8 cellular contexts compared by ENCODE assay signal in the genomic region with DNA sequence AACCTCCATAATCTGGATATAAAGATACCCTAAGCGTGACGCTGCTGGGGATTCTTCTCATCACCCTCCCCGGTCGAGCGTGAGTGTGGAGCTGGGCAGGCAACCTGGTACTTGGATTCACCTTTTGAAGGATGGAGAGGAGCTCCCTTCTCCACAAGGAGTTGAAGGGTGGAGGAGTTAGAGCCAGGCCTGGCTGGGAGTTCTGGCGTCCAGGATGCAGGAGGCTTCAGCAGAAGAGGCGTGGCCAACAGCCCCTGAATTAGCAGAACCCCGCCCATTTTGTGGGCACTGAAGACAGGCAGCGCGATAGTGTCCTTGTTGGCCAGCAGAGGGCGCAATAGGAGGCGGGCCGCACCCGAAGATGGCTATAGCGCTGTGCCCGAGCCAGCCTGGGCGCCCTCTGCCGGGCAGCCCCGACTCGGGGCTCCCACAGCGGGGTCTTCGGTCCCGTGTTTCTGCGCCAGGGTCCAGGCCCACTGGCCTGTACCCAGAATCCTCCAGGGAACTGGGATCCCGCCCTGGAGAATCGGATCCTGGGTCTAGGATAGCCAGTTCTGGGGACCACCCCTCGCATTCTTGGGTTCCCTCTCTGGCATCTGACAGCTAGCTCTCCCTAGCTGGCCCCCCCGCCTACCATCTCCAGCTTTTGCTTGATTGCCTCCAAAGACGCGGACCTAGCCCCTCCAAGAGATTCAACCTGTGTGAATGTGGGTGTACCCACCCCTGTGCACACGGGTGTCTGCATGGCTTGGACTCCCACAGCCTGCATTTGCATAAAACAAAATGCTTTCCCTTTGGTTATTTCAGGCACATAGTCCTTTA. TPM values are rescaled to one million over a fixed set of nuclear protein-coding genes. Genes with fewer than 3 reads are reported as not detected.
DNase-seq lines count a peak whose midpoint lies in the region; ATAC-seq and TF ChIP-seq lines count a peak whose summit lies in the region.

No MANE protein-coding gene starts in this region.

- H3K36me3 ChIP-seq in suprapubic skin: no peaks in the 10 kb centered on the region

- WGBS in suprapubic skin: 43% methylated on average over 12 of the region's 31 CpGs

- peak overlapping the region; percentile 36 for H3K4me3 ChIP-seq in suprapubic skin

- DNase-seq in GM10248 (ENCODE audit: extremely low spot score) (peak; percentile 92), MV-4-11 (lab: John Stamatoyannopoulos, UW) (peak; percentile 84), SIG-M5 (lab: John Stamatoyannopoulos, UW) (peak; percentile 70), foreskin keratinocyte (peak in 1 of 2 donors; percentile 69), omental fat pad (ENCODE audit: low spot score) (peak; percentile 54), suprapubic skin (ENCODE audit: low spot score in 2 of 2) (peak; percentile 93 to 95)
- peak; percentile 81 for DNase-seq in activated effector memory CD4-positive, alpha-beta T cell treated with Interleukin-2 at 50 U/mL for 16 hours

- no peak for TF ChIP-seq POLR2A in suprapubic skin (IDR thresholded peaks at IDR 0.05)

- H3K27ac ChIP-seq in foreskin keratinocyte (no peak overlapping the region), suprapubic skin (no peak overlapping the region)

- TF ChIP-seq EP300 in suprapubic skin (IDR thresholded peaks at IDR 0.05): no peak

- TF ChIP-seq CTCF in GM10248 (IDR thresholded peaks at IDR 0.05; ENCODE audit: control extremely low read depth, extremely low read depth, low read depth, missing control alignments): peak; percentile 99
- TF ChIP-seq CTCF in foreskin keratinocyte (conservative IDR thresholded peaks at IDR 0.05): peak; percentile 100
- peak in 1 of 3 donors; percentile 11 for TF ChIP-seq CTCF in omental fat pad (IDR thresholded peaks at IDR 0.05)
- peak; percentile 85 to 99 for TF ChIP-seq CTCF in suprapubic skin (IDR thresholded peaks at IDR 0.05)

- H3K9me3 ChIP-seq in suprapubic skin: no peaks in the 10 kb centered on the region

- H3K27me3 ChIP-seq in foreskin keratinocyte (no peaks in the 10 kb centered on the region), suprapubic skin (peaks cover 3% of the 10 kb centered on the region)

- CTCF ChIA-PET in GM10248 (lab: Yijun Ruan, JAX): interaction anchor here (0.6 to 4.7 kb wide), 52 partner anchors 9 to 470 kb away, joined by 3 to 49 read pairs (median 6); partner anchors contain the start of genes COPZ1, HOXC10, HOXC4 and HOXC5

- ATAC-seq in HG02571 (IDR thresholded peaks at IDR 0.05; ENCODE audit: unreplicated experiment): peak; percentile 69
- peak; percentile 79 for ATAC-seq in foreskin keratinocyte
- ATAC-seq in omental fat pad (ENCODE audit: low FRiP score): peak; percentile 78

- peaks cover 14% of the 10 kb centered on the region for H3K4me1 ChIP-seq in foreskin keratinocyte
- peaks cover 31% of the 10 kb centered on the region for H3K4me1 ChIP-seq in suprapubic skin

- POLR2A ChIA-PET in GM10248 (lab: Yijun Ruan, JAX): no interaction called here

RNA-seq across cellular contexts. Expression of gene SMUG1, which starts 26.0 kb away (rescaled TPM):
- total RNA-seq in foreskin keratinocyte (54.7 and 58.7 TPM in 2 replicates), omental fat pad (10 to 100 TPM; 17.2 to 46.5 (median 36.7) TPM), suprapubic skin (10 to 100 TPM; 40.6 to 56.4 (median 52.6) TPM)
- polyA plus RNA-seq in foreskin keratinocyte: 73.3 and 80.9 TPM in 2 replicates
